Comparison of ENCODE assay signal across 1 cellular context in genomic region chr20:33323236-33323635, GRCh38.
TF ChIP-seq lines count a peak whose summit lies in the region.

No MANE protein-coding gene starts in this region.

TF ChIP-seq in HepG2, 621 proteins besides CTCF, POLR2A, EP300 and RAD21 (continued from another document):
- TF ChIP-seq FOXA3 (CRISPR knock-in tag; IDR thresholded peaks at IDR 0.05) (peak; percentile 46; the same call in 1 of the 2 replicates), ZNF615 (CRISPR knock-in tag; IDR thresholded peaks at IDR 0.05; ENCODE audit: borderline replicate concordance) (no peak), CENPT (CRISPR knock-in tag; IDR thresholded peaks at IDR 0.05; ENCODE audit: low read depth) (peak; percentile 33; the same call in 1 of the 2 replicates), HMGA1 (CRISPR knock-in tag; conservative IDR thresholded peaks at IDR 0.05) (no peak), ZNF263 (CRISPR knock-in tag; IDR thresholded peaks at IDR 0.05) (peak; percentile 30; the same call in 1 of the 2 replicates), PRDM15 (CRISPR knock-in tag; IDR thresholded peaks at IDR 0.05) (peak; percentile 73; the same call in 1 of the 2 replicates), IRF2 (CRISPR knock-in tag; IDR thresholded peaks at IDR 0.05) (no peak), ETV5 (CRISPR knock-in tag; IDR thresholded peaks at IDR 0.05; ENCODE audit: borderline replicate concordance) (peak; percentile 75; the same call in 1 of the 2 replicates), MTERF4 (CRISPR knock-in tag; IDR thresholded peaks at IDR 0.05) (no peak), ZNF746 (CRISPR knock-in tag; IDR thresholded peaks at IDR 0.05) (no peak), GABPA (IDR thresholded peaks at IDR 0.05; ENCODE audit: low read depth, low read length) (no peak), GABPA (CRISPR knock-in tag; IDR thresholded peaks at IDR 0.05; ENCODE audit: low read depth) (peak; percentile 62), ZFP36L2 (CRISPR knock-in tag; IDR thresholded peaks at IDR 0.05) (no peak), STAG1 (CRISPR knock-in tag; IDR thresholded peaks at IDR 0.05) (peak; percentile 10; the same call in 1 of the 2 replicates), ZNF687 (CRISPR knock-in tag; IDR thresholded peaks at IDR 0.05) (peak; percentile 20; the same call in 1 of the 2 replicates), ZNF574 (CRISPR knock-in tag; IDR thresholded peaks at IDR 0.05) (0 out of 2 replicates have a peak, but pooled peaks have one; percentile 3), CENPX (CRISPR knock-in tag; IDR thresholded peaks at IDR 0.05) (no peak), SALL1 (CRISPR knock-in tag; IDR thresholded peaks at IDR 0.05) (0 out of 2 replicates have a peak, but pooled peaks have one; percentile 34), ZNF33B (CRISPR knock-in tag; IDR thresholded peaks at IDR 0.05) (no peak)
